8 cellular contexts compared by ENCODE assay signal in the genomic region with DNA sequence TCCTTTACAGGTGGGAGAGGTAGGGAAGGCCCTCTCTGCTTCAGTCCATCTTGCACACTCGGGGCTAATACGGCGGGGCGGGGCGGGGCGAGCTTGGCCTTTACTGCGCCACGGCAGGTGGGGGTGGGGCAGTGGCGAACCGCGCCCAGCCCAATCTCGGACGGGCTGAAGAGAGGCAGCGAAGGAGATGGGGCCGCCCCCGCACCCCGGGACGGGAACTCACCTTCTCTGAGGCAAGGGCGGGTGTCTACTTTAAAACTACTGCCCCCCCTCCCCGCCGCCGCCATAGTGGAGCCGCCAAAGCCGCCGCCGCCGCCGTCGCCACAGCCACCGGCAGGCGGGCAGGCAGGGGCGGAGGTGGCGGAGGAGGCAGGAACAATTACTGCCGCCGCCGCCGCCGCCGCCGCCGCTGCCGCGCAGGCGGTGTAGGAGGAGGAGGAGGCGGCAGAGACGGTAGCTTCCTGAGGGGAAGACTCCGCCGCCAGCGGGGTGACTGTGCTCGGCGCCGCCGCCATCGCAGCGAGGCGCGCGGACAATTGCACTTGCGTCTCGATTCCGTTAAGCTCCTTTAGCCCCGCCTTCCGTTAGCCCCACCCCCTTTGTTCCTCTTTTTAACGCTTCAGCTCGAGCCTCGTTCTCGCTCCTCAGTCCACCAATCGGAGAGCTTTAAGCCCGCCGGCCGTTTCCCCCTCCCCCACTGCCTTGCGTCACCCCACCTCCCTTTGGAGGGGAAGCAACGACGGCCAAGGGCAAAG. TPM values are rescaled to one million over a fixed set of nuclear protein-coding genes. Genes with fewer than 3 reads are reported as not detected.
A peak's percentile ranks its signal among the peaks of the same experiment; 100 is the strongest.
DNase-seq lines count a peak whose midpoint lies in the region; ATAC-seq and TF ChIP-seq lines count a peak whose summit lies in the region.

A gene (minus strand): TSS at position 534 of the 755 bp plus-strand sequence. CDS start 19 bp downstream, at position 515.

- DNase-seq in CD14-positive monocyte (ENCODE audit: low spot score) (peak; percentile 96), NCI-H748 treated with DMSO at 0.1 percent for 48 hours (lab: John Stamatoyannopoulos, UW) (peak; percentile 37), memory B cell (ENCODE audit: low spot score in 2 of 2) (peak; percentile 74 to 90)
- peak; percentile 97 for DNase-seq in activated CD8-positive, alpha-beta T cell treated with anti-CD3 and anti-CD28 coated beads for 36 hours
- DNase-seq in effector memory CD4-positive, alpha-beta T cell, result peak; percentile 83 to 88 (median 87)
- peak; percentile 84 for DNase-seq in stimulated activated CD8-positive, alpha-beta memory T cell treated with anti-CD3 and anti-CD28 coated beads, Interleukin-12 subunit alpha, Interleukin-12 subunit beta, amount 100 ng/mL, for 1 hour (ENCODE audit: low read depth)

- H3K27ac ChIP-seq in effector memory CD4-positive, alpha-beta T cell (ENCODE audit: insufficient read depth, low read length, poor library complexity, severe bottlenecking), result peak within 1 kb of the TSS; percentile 77

- H3K9me3 Mint-ChIP-seq in CD14-positive monocyte (peaks cover 5 to 12% (median 8%) of the 10 kb centered on the region in 7 donors), memory B cell (peaks cover 7% of the 10 kb centered on the region)
- no peaks in the 10 kb centered on the region for H3K9me3 Mint-ChIP-seq in activated CD8-positive, alpha-beta T cell treated with anti-CD3 and anti-CD28 coated beads for 36 hours

- H3K27me3 ChIP-seq in effector memory CD4-positive, alpha-beta T cell (replicated peaks; ENCODE audit: control insufficient read depth, insufficient read depth, low read length, poor library complexity, severe bottlenecking), result no peaks in the 10 kb centered on the region

- ATAC-seq in GM19351 (IDR thresholded peaks at IDR 0.05; ENCODE audit: unreplicated experiment) (peak; percentile 85), HG03521 (IDR thresholded peaks at IDR 0.05; ENCODE audit: unreplicated experiment) (peak; percentile 87), memory B cell (ENCODE audit: low read depth) (peak; percentile 82)
- ATAC-seq in activated CD8-positive, alpha-beta T cell treated with anti-CD3 and anti-CD28 coated beads for 36 hours, result peak; percentile 94

- intact Hi-C loops in CD14-positive monocyte (cut with micrococcal nuclease), result loop anchor here in 1 of 2 donors (10.0 kb wide), 1 partner anchor 527 kb away; a partner anchor contains a TSS
- intact Hi-C loops in activated CD8-positive, alpha-beta T cell treated with anti-CD3 and anti-CD28 coated beads for 36 hours (cut with micrococcal nuclease), result no loop called here

- H3K27ac Mint-ChIP-seq in CD14-positive monocyte, result peak within 1 kb of the TSS; percentile 75 to 93 (median 86)
- peak within 1 kb of the TSS; percentile 91 for H3K27ac Mint-ChIP-seq in activated CD8-positive, alpha-beta T cell treated with anti-CD3 and anti-CD28 coated beads for 36 hours
- H3K27ac Mint-ChIP-seq in memory B cell, result peak within 1 kb of the TSS; percentile 96

- H3K36me3 ChIP-seq in effector memory CD4-positive, alpha-beta T cell (ENCODE audit: control insufficient read depth, insufficient read depth, low read length), result no peaks in the 10 kb centered on the region

- no peaks in the 10 kb centered on the region for H3K4me1 ChIP-seq in effector memory CD4-positive, alpha-beta T cell (ENCODE audit: control insufficient read depth, insufficient read depth, low read length, poor library complexity, severe bottlenecking)

- CTCF ChIA-PET in activated CD8-positive, alpha-beta T cell treated with anti-CD3 and anti-CD28 coated beads for 36 hours (lab: Charles Lee), result interaction anchor here (1.1 kb wide), 1 partner anchor 336 kb away, joined by 4 read pairs; no protein-coding TSS in a partner anchor

- H3K4me3 Mint-ChIP-seq in CD14-positive monocyte (peak within 1 kb of the TSS; percentile 82 to 91), memory B cell (peak within 1 kb of the TSS; percentile 87)
- H3K4me3 Mint-ChIP-seq in activated CD8-positive, alpha-beta T cell treated with anti-CD3 and anti-CD28 coated beads for 36 hours, result peak within 1 kb of the TSS; percentile 77

- H3K36me3 Mint-ChIP-seq in CD14-positive monocyte, result no peaks in the 10 kb centered on the region
- H3K36me3 Mint-ChIP-seq in activated CD8-positive, alpha-beta T cell treated with anti-CD3 and anti-CD28 coated beads for 36 hours (ENCODE audit: low read depth), result no peaks in the 10 kb centered on the region
- H3K36me3 Mint-ChIP-seq in memory B cell, result peaks cover 2% of the 10 kb centered on the region

- no peaks in the 10 kb centered on the region for H3K9me3 ChIP-seq in effector memory CD4-positive, alpha-beta T cell (ENCODE audit: control insufficient read depth, low read length)

- peak within 1 kb of the TSS; percentile 53 for H3K4me3 ChIP-seq in effector memory CD4-positive, alpha-beta T cell (ENCODE audit: insufficient read depth, low read depth, low read length, poor library complexity, severe bottlenecking)

- no peak for TF ChIP-seq CTCF in CD14-positive monocyte (IDR thresholded peaks at IDR 0.05)
- TF ChIP-seq CTCF in activated CD8-positive, alpha-beta T cell treated with anti-CD3 and anti-CD28 coated beads for 36 hours (IDR thresholded peaks at IDR 0.05), result no peak

- peaks cover 6% of the 10 kb centered on the region for H3K4me1 Mint-ChIP-seq in CD14-positive monocyte
- H3K4me1 Mint-ChIP-seq in activated CD8-positive, alpha-beta T cell treated with anti-CD3 and anti-CD28 coated beads for 36 hours (ENCODE audit: low read depth), result peaks cover 20% of the 10 kb centered on the region
- peaks cover 9% of the 10 kb centered on the region for H3K4me1 Mint-ChIP-seq in memory B cell

- POLR2A ChIA-PET in activated CD8-positive, alpha-beta T cell treated with anti-CD3 and anti-CD28 coated beads for 36 hours (lab: Charles Lee), result interaction anchor here (1.4 to 1.7 kb wide), 2 partner anchors 9 to 11 kb away, joined by 6 to 9 read pairs; no protein-coding TSS in a partner anchor

- H3K27me3 Mint-ChIP-seq in CD14-positive monocyte (ENCODE audit: low read depth in 3 of 3) (peaks cover 0 to 4% (median 2%) of the 10 kb centered on the region in 3 donors), memory B cell (no peaks in the 10 kb centered on the region)
- no peaks in the 10 kb centered on the region for H3K27me3 Mint-ChIP-seq in activated CD8-positive, alpha-beta T cell treated with anti-CD3 and anti-CD28 coated beads for 36 hours

RNA-seq across cellular contexts. Expression of the gene that starts here (rescaled TPM):
- under 1 TPM; 0.56 to 0.65 TPM for polyA plus RNA-seq in CD14-positive monocyte
- total RNA-seq in activated CD8-positive, alpha-beta T cell treated with anti-CD3 and anti-CD28 coated beads for 36 hours, result 1 to 10 TPM; 3.3 TPM

Comparison
In these comparisons a context has a peak if more than half of its experiments do, and no peak if none do; other contexts are left out.
1. Peak in every context shown above with its lines: DNase-seq, ATAC-seq, H3K4me3 ChIP-seq and H3K27ac ChIP-seq.
2. Peak in DNase-seq in CD14-positive monocyte; RNA of the gene not detected or under 1 TPM.
3. DNase-seq: peak in every context shown above with its lines; median percentile 97 in activated CD8-positive, alpha-beta T cell treated with anti-CD3 and anti-CD28 coated beads for 36 hours; 96 in CD14-positive monocyte; 87 in effector memory CD4-positive, alpha-beta T cell; 84 in stimulated activated CD8-positive, alpha-beta memory T cell treated with anti-CD3 and anti-CD28 coated beads, Interleukin-12 subunit alpha, Interleukin-12 subunit beta, amount 100 ng/mL, for 1 hour; 82 in memory B cell; 37 in NCI-H748 treated with DMSO at 0.1 percent for 48 hours.